Comparison of ENCODE assay signal across 1 cellular context in the genomic region with DNA sequence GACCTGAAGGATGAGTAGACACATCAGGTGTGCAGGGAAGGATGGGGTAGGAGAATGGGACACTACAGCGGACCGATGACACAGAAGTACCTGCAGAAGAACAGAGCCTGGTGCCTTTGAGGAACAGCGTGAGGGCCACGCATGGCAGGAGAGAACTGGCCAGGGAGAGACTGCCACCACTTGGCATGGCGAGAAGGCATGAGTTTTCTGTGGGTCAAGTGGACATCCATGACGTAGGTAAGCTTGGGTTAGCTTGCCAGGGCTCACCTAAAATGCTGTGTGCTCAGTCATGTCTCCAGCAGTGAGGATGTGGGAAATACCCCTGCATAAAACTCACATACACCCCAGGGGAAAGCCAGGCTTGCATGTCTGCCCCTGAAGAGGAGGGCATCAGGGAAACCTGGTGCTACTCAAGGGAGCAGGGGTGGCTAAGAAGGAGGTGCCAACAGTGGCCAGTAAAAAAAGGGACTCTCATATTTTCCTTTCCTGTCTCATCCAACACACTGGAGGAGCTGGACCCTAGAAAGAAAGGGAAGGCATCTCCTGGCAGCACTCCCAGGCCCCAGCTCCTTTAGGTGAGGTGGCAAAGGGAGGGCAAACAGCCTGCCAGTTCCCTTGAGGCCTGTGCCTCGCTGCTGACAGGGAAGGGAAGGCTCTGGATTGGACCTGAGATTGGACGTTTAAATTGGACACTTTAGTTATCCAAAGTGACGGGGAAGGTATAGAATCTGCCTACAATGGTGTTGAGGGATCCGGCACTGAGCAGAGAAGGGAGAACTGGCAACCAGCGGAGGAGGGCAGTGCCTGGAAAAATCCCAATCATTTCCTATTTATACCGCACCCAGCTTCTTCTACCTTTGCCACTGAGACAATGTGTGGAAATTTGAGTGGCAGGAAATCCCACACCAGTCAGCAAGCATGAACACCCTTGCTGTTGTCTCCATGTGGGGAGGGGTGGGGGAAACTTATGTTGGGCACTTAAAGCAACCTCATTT.
TF ChIP-seq lines count a peak whose summit lies in the region.

No MANE protein-coding gene starts in this region.

TF ChIP-seq in H1, 55 proteins besides CTCF, POLR2A, EP300 and RAD21:
- TF ChIP-seq HDAC2 (IDR thresholded peaks at IDR 0.05; ENCODE audit: borderline replicate concordance in 1 of 2, low read depth in 2 of 2, low read length in 2 of 2) (no peak), SP2 (IDR thresholded peaks at IDR 0.05; ENCODE audit: low read length) (no peak), MAFK (IDR thresholded peaks at IDR 0.05; ENCODE audit: low read depth, low read length) (no peak), PHF8 (conservative IDR thresholded peaks at IDR 0.05; ENCODE audit: low read depth, low read length) (no peak), KDM5A (IDR thresholded peaks at IDR 0.05; ENCODE audit: low read length) (no peak), SP4 (IDR thresholded peaks at IDR 0.05; ENCODE audit: low read length) (no peak), GABPA (IDR thresholded peaks at IDR 0.05; ENCODE audit: borderline replicate concordance, insufficient read depth, low read length) (no peak)
- TF ChIP-seq, protein P1, sequence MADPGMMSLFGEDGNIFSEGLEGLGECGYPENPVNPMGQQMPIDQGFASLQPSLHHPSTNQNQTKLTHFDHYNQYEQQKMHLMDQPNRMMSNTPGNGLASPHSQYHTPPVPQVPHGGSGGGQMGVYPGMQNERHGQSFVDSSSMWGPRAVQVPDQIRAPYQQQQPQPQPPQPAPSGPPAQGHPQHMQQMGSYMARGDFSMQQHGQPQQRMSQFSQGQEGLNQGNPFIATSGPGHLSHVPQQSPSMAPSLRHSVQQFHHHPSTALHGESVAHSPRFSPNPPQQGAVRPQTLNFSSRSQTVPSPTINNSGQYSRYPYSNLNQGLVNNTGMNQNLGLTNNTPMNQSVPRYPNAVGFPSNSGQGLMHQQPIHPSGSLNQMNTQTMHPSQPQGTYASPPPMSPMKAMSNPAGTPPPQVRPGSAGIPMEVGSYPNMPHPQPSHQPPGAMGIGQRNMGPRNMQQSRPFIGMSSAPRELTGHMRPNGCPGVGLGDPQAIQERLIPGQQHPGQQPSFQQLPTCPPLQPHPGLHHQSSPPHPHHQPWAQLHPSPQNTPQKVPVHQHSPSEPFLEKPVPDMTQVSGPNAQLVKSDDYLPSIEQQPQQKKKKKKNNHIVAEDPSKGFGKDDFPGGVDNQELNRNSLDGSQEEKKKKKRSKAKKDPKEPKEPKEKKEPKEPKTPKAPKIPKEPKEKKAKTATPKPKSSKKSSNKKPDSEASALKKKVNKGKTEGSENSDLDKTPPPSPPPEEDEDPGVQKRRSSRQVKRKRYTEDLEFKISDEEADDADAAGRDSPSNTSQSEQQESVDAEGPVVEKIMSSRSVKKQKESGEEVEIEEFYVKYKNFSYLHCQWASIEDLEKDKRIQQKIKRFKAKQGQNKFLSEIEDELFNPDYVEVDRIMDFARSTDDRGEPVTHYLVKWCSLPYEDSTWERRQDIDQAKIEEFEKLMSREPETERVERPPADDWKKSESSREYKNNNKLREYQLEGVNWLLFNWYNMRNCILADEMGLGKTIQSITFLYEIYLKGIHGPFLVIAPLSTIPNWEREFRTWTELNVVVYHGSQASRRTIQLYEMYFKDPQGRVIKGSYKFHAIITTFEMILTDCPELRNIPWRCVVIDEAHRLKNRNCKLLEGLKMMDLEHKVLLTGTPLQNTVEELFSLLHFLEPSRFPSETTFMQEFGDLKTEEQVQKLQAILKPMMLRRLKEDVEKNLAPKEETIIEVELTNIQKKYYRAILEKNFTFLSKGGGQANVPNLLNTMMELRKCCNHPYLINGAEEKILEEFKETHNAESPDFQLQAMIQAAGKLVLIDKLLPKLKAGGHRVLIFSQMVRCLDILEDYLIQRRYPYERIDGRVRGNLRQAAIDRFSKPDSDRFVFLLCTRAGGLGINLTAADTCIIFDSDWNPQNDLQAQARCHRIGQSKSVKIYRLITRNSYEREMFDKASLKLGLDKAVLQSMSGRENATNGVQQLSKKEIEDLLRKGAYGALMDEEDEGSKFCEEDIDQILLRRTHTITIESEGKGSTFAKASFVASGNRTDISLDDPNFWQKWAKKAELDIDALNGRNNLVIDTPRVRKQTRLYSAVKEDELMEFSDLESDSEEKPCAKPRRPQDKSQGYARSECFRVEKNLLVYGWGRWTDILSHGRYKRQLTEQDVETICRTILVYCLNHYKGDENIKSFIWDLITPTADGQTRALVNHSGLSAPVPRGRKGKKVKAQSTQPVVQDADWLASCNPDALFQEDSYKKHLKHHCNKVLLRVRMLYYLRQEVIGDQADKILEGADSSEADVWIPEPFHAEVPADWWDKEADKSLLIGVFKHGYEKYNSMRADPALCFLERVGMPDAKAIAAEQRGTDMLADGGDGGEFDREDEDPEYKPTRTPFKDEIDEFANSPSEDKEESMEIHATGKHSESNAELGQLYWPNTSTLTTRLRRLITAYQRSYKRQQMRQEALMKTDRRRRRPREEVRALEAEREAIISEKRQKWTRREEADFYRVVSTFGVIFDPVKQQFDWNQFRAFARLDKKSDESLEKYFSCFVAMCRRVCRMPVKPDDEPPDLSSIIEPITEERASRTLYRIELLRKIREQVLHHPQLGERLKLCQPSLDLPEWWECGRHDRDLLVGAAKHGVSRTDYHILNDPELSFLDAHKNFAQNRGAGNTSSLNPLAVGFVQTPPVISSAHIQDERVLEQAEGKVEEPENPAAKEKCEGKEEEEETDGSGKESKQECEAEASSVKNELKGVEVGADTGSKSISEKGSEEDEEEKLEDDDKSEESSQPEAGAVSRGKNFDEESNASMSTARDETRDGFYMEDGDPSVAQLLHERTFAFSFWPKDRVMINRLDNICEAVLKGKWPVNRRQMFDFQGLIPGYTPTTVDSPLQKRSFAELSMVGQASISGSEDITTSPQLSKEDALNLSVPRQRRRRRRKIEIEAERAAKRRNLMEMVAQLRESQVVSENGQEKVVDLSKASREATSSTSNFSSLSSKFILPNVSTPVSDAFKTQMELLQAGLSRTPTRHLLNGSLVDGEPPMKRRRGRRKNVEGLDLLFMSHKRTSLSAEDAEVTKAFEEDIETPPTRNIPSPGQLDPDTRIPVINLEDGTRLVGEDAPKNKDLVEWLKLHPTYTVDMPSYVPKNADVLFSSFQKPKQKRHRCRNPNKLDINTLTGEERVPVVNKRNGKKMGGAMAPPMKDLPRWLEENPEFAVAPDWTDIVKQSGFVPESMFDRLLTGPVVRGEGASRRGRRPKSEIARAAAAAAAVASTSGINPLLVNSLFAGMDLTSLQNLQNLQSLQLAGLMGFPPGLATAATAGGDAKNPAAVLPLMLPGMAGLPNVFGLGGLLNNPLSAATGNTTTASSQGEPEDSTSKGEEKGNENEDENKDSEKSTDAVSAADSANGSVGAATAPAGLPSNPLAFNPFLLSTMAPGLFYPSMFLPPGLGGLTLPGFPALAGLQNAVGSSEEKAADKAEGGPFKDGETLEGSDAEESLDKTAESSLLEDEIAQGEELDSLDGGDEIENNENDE (IDR thresholded peaks at IDR 0.05; ENCODE audit: insufficient replicate concordance, low read length) = no peak
- TF ChIP-seq, protein P2, sequence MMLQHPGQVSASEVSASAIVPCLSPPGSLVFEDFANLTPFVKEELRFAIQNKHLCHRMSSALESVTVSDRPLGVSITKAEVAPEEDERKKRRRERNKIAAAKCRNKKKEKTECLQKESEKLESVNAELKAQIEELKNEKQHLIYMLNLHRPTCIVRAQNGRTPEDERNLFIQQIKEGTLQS (IDR thresholded peaks at IDR 0.05; ENCODE audit: insufficient read depth, low read depth, low read length) = no peak
